31 cellular contexts compared by ENCODE assay signal in genomic region chrX:115400960-115401359, GRCh38.
DNase-seq lines count a peak whose midpoint lies in the region; ATAC-seq, FAIRE-seq and TF ChIP-seq lines count a peak whose summit lies in the region.
"Had no signal": no experiment of that assay in that cellular context is flagged by ENCODE, and none has a peak within 500 bp of the region (broad histone marks: within the 10 kb centered on the region; RNA-seq: fewer than 3 reads in every experiment).

No MANE protein-coding gene starts in this region.

- no peaks in the 10 kb centered on the region for H3K9me3 Mint-ChIP-seq in activated naive CD8-positive, alpha-beta T cell treated with anti-CD3 and anti-CD28 coated beads for 36 hours
- peaks cover 2% of the 10 kb centered on the region for H3K9me3 Mint-ChIP-seq in activated CD4-positive, alpha-beta memory T cell treated with anti-CD3 and anti-CD28 coated beads, Interleukin-2, amount 10 ng/mL, durations not matched to agents 7 days and 5 days
- H3K9me3 Mint-ChIP-seq: activated B cell treated with CpG ODN at 0.5 μM for 24 hours; activated T-helper 2 cell treated with anti-CD3 and anti-CD28 coated beads, Interferon-gamma antibody, Interleukin-2, Interleukin-4, amounts not matched to agents 10 μg/mL and 5 μg/mL and 100 μg/mL, durations not matched to agents 14 hours and 24 hours and 36 hours; CD8-positive, alpha-beta T cell had no signal

- peak; percentile 80 for DNase-seq in A673 (ENCODE audit: low spot score)
- DNase-seq in NCI-H146 (lab: John Stamatoyannopoulos, UW): peak; percentile 39
- no peak for DNase-seq in bronchial epithelial cell (ENCODE audit: low read depth)
- peak; percentile 26 for DNase-seq in iPS-NIHi7 (ENCODE audit: extremely low spot score)
- DNase-seq in activated naive CD8-positive, alpha-beta T cell treated with anti-CD3 and anti-CD28 coated beads for 36 hours: no peak
- DNase-seq in activated CD4-positive, alpha-beta memory T cell treated with anti-CD3 and anti-CD28 coated beads, Interleukin-2, amount 10 ng/mL, durations not matched to agents 7 days and 5 days: no peak
- no peak for DNase-seq in stimulated activated CD4-positive, alpha-beta T cell treated with anti-CD3 and anti-CD28 coated beads, Interleukin-12 subunit alpha, Interleukin-12 subunit beta, amount 100 ng/mL, for 4 hours
- DNase-seq: 8988T; activated B cell treated with CpG ODN at 0.5 μM for 24 hours; activated CD4-positive, alpha-beta T cell treated with anti-CD3 and anti-CD28 coated beads, Interleukin-2, amount 50 U/mL, for 48 hours; AML-193; CD8-positive, alpha-beta T cell; DMS153; effector memory CD4-positive, alpha-beta T cell; gastrocnemius medialis; GF-D8; Karpas-422; kidney glomerular epithelial cell; MV-4-11; NCI-H1694 treated with DMSO at 0.1 percent for 48 hours; NCI-H345; NCI-H82; stimulated activated CD4-positive, alpha-beta T cell treated with anti-CD3 and anti-CD28 coated beads, Interleukin-2, amount 100 ng/mL, for 24 hours; T-helper 9 cell had no signal

- no peaks in the 10 kb centered on the region for H3K4me1 Mint-ChIP-seq in activated naive CD8-positive, alpha-beta T cell treated with anti-CD3 and anti-CD28 coated beads for 36 hours
- H3K4me1 Mint-ChIP-seq in activated CD4-positive, alpha-beta memory T cell treated with anti-CD3 and anti-CD28 coated beads, Interleukin-2, amount 10 ng/mL, durations not matched to agents 7 days and 5 days: no peaks in the 10 kb centered on the region
- H3K4me1 Mint-ChIP-seq: activated B cell treated with CpG ODN at 0.5 μM for 24 hours had no signal

- H3K4me3 ChIP-seq in A673 (ENCODE audit: low read depth, low read length, poor library complexity, severe bottlenecking): no peak overlapping the region
- no peak overlapping the region for H3K4me3 ChIP-seq in bronchial epithelial cell (ENCODE audit: low read depth, low read length)
- H3K4me3 ChIP-seq: esophagus muscularis mucosa, gastrocnemius medialis, skin epidermis had no signal

- H3K27ac Mint-ChIP-seq in activated naive CD8-positive, alpha-beta T cell treated with anti-CD3 and anti-CD28 coated beads for 36 hours: no peak overlapping the region
- H3K27ac Mint-ChIP-seq in activated CD4-positive, alpha-beta memory T cell treated with anti-CD3 and anti-CD28 coated beads, Interleukin-2, amount 10 ng/mL, durations not matched to agents 7 days and 5 days: no peak overlapping the region
- H3K27ac Mint-ChIP-seq: activated B cell treated with CpG ODN at 0.5 μM for 24 hours; activated naive CD8-positive, alpha-beta T cell; activated T-helper 2 cell treated with anti-CD3 and anti-CD28 coated beads, Interferon-gamma antibody, Interleukin-2, Interleukin-4, amounts not matched to agents 10 μg/mL and 5 μg/mL and 100 μg/mL, durations not matched to agents 14 hours and 24 hours and 36 hours; CD8-positive, alpha-beta T cell had no signal

- no peaks in the 10 kb centered on the region for H3K9me3 ChIP-seq in A673 (ENCODE audit: low read depth, low read length, poor library complexity, severe bottlenecking)
- H3K9me3 ChIP-seq: esophagus muscularis mucosa, gastrocnemius medialis had no signal

- H3K27me3 ChIP-seq in A673 (replicated peaks; ENCODE audit: insufficient read depth, low read depth, low read length, poor library complexity): no peaks in the 10 kb centered on the region
- H3K27me3 ChIP-seq in bronchial epithelial cell (ENCODE audit: control insufficient read depth, insufficient read depth, low read length): no peaks in the 10 kb centered on the region
- H3K27me3 ChIP-seq: esophagus muscularis mucosa had no signal

- H3K36me3 Mint-ChIP-seq in activated naive CD8-positive, alpha-beta T cell treated with anti-CD3 and anti-CD28 coated beads for 36 hours: no peaks in the 10 kb centered on the region
- H3K36me3 Mint-ChIP-seq in activated CD4-positive, alpha-beta memory T cell treated with anti-CD3 and anti-CD28 coated beads, Interleukin-2, amount 10 ng/mL, durations not matched to agents 7 days and 5 days (ENCODE audit: low read depth): no peaks in the 10 kb centered on the region
- H3K36me3 Mint-ChIP-seq: activated naive CD8-positive, alpha-beta T cell; CD8-positive, alpha-beta T cell had no signal

- ATAC-seq in HG03175 (IDR thresholded peaks at IDR 0.05; ENCODE audit: unreplicated experiment): no peak
- ATAC-seq: CD8-positive, alpha-beta T cell; gastrocnemius medialis; Right ventricle myocardium inferior had no signal

- BruUV-seq in A673 (replicated peaks; lab: Mats Ljungman, UMichigan): no TSS peak

- TF ChIP-seq CTCF in A673 (conservative IDR thresholded peaks at IDR 0.05; ENCODE audit: low read depth, low read length): no peak
- no peak for TF ChIP-seq CTCF in bronchial epithelial cell (IDR thresholded peaks at IDR 0.05; ENCODE audit: insufficient read depth, low read length, severe bottlenecking)

- H3K4me3 Mint-ChIP-seq in activated naive CD8-positive, alpha-beta T cell treated with anti-CD3 and anti-CD28 coated beads for 36 hours: no peak overlapping the region
- no peak overlapping the region for H3K4me3 Mint-ChIP-seq in activated CD4-positive, alpha-beta memory T cell treated with anti-CD3 and anti-CD28 coated beads, Interleukin-2, amount 10 ng/mL, durations not matched to agents 7 days and 5 days
- H3K4me3 Mint-ChIP-seq: activated B cell treated with CpG ODN at 0.5 μM for 24 hours; activated naive CD8-positive, alpha-beta T cell; CD8-positive, alpha-beta T cell had no signal

- CTCF ChIA-PET in A673 (lab: Charles Lee): no interaction called here
- CTCF ChIA-PET in activated CD4-positive, alpha-beta memory T cell treated with anti-CD3 and anti-CD28 coated beads, Interleukin-2, amount 10 ng/mL, durations not matched to agents 7 days and 5 days (lab: Charles Lee): no interaction called here

- H3K36me3 ChIP-seq in A673 (ENCODE audit: insufficient read depth, low read length, poor library complexity, severe bottlenecking) (no peaks in the 10 kb centered on the region), bronchial epithelial cell (ENCODE audit: control insufficient read depth, insufficient read depth, low read length) (no peaks in the 10 kb centered on the region)
- H3K36me3 ChIP-seq: esophagus muscularis mucosa, gastrocnemius medialis had no signal

- peak; percentile 32 for FAIRE-seq in bronchial epithelial cell (lab: Jason Lieb, UNC)
- FAIRE-seq: GM18507 had no signal

- H3K27ac ChIP-seq in A673 (ENCODE audit: low read depth, low read length, poor library complexity, severe bottlenecking): no peak overlapping the region
- H3K27ac ChIP-seq: esophagus muscularis mucosa, gastrocnemius medialis, skin epidermis had no signal

- POLR2A ChIA-PET in A673 (lab: Charles Lee; ENCODE audit: low non-redundant PET): no interaction called here
- POLR2A ChIA-PET in activated CD4-positive, alpha-beta memory T cell treated with anti-CD3 and anti-CD28 coated beads, Interleukin-2, amount 10 ng/mL, durations not matched to agents 7 days and 5 days (lab: Charles Lee): no interaction called here

- no peaks in the 10 kb centered on the region for H3K27me3 Mint-ChIP-seq in activated naive CD8-positive, alpha-beta T cell treated with anti-CD3 and anti-CD28 coated beads for 36 hours
- no peaks in the 10 kb centered on the region for H3K27me3 Mint-ChIP-seq in activated CD4-positive, alpha-beta memory T cell treated with anti-CD3 and anti-CD28 coated beads, Interleukin-2, amount 10 ng/mL, durations not matched to agents 7 days and 5 days
- H3K27me3 Mint-ChIP-seq: activated B cell treated with CpG ODN at 0.5 μM for 24 hours; activated naive CD8-positive, alpha-beta T cell had no signal

- H3K4me1 ChIP-seq in A673 (ENCODE audit: insufficient read depth, low read length, poor library complexity, severe bottlenecking): peaks cover 6% of the 10 kb centered on the region
- H3K4me1 ChIP-seq: esophagus muscularis mucosa, gastrocnemius medialis had no signal

- intact Hi-C loops in A673 (cut with micrococcal nuclease; ENCODE audit: unreplicated experiment): no loop called here

Comparison
In these comparisons a context has a peak if more than half of its experiments do, and no peak if none do; other contexts are left out.
1. DNase-seq: peak in A673 (single experiment), NCI-H146 (single experiment) and iPS-NIHi7 (single experiment); none in bronchial epithelial cell (single experiment), activated naive CD8-positive, alpha-beta T cell treated with anti-CD3 and anti-CD28 coated beads for 36 hours (single experiment), activated CD4-positive, alpha-beta memory T cell treated with anti-CD3 and anti-CD28 coated beads, Interleukin-2, amount 10 ng/mL, durations not matched to agents 7 days and 5 days (single experiment) and stimulated activated CD4-positive, alpha-beta T cell treated with anti-CD3 and anti-CD28 coated beads, Interleukin-12 subunit alpha, Interleukin-12 subunit beta, amount 100 ng/mL, for 4 hours (single experiment).